Comparison of ENCODE assay signal across 8 cellular contexts in genomic region chr6:64023693-64024092, GRCh38.
"Had no signal": no experiment of that assay in that cellular context is flagged by ENCODE, and none has a peak within 500 bp of the region (broad histone marks: within the 10 kb centered on the region; RNA-seq: fewer than 3 reads in every experiment).

No MANE protein-coding gene starts in this region.

- H3K27ac ChIP-seq: GM23248 had no signal

- H3K4me3 Mint-ChIP-seq: GM23338, H9, HFFc6 had no signal

- H3K36me3 ChIP-seq: HAP-1 had no signal

- H3K4me1 ChIP-seq: HAP-1 had no signal

- H3K9me3 ChIP-seq: HAP-1 had no signal

- DNase-seq: GM23248, GOT3, H7, H9, HCEC 1CT, HFFc6 had no signal

- H3K4me3 ChIP-seq: GM23248, GM23338, HAP-1 had no signal

- H3K4me1 Mint-ChIP-seq: GM23338 had no signal

- H3K27ac Mint-ChIP-seq: GM23338, H9, HFFc6 had no signal
